In the genomic region with DNA sequence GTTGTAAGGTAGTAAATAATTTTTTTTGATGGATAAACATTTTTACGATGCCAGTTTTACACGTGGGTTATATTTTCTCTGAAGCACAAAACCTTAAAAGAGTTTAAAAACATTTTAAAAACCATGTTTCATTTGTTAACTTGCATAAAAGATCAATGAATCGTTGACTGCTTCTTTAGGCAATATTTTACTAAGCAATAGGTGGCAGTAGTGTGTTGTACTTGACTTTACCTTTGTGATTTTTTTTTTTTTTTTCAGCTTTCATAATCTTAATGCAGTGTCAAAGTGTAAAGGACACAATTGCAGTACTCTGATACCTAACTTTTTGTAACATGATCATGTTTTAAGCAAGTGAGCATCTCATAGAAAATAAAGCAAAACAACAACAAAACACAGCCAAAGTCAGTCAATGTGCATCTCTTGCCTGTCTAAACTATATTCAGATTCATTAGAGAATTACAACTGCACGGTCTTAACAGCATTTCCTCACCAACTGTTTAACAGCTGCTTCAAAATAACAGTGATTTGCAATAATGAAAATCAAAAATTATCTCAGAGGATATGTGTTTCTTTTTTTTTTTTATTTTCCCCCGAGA, we compare ENCODE assay signal across 10 cellular contexts. TPM values are rescaled to one million over a fixed set of nuclear protein-coding genes. Genes with fewer than 3 reads are reported as not detected.
A peak's percentile ranks its signal among the peaks of the same experiment; 100 is the strongest.
DNase-seq lines count a peak whose midpoint lies in the region; ATAC-seq and TF ChIP-seq lines count a peak whose summit lies in the region.
"Had no signal": no experiment of that assay in that cellular context is flagged by ENCODE, and none has a peak within 500 bp of the region (broad histone marks: within the 10 kb centered on the region; RNA-seq: fewer than 3 reads in every experiment).

No MANE protein-coding gene starts in this region.

- ATAC-seq in DND-41 (ENCODE audit: insufficient read depth, low read depth) (peak; percentile 45; the same call in 1 of the 3 replicates), HG03432 (IDR thresholded peaks at IDR 0.05; ENCODE audit: unreplicated experiment) (peak; percentile 61), GM18870 (IDR thresholded peaks at IDR 0.05; ENCODE audit: unreplicated experiment) (no peak)

- H3K36me3 ChIP-seq in DND-41 (ENCODE audit: insufficient read depth, low read length) (no peaks in the 10 kb centered on the region), stomach (peaks cover 0 to 22% (median 5%) of the 10 kb centered on the region in 4 donors)

- H3K36me3 Mint-ChIP-seq in activated T-helper 1 cell treated with anti-CD3 and anti-CD28 coated beads, Interleukin-12 subunit alpha, Interleukin-12 subunit beta, Interleukin-2, Interleukin-4 antibody, amounts not matched to agents 30 ng/mL and 10 ng/mL and 1 ng/mL, durations not matched to agents 14 hours and 24 hours and 36 hours (ENCODE audit: low read depth), result peaks cover 3% of the 10 kb centered on the region

- no peak for TF ChIP-seq EP300 in stomach (IDR thresholded peaks at IDR 0.05)

- H3K4me1 Mint-ChIP-seq in activated T-helper 1 cell treated with anti-CD3 and anti-CD28 coated beads, Interleukin-12 subunit alpha, Interleukin-12 subunit beta, Interleukin-2, Interleukin-4 antibody, amounts not matched to agents 30 ng/mL and 10 ng/mL and 1 ng/mL, durations not matched to agents 14 hours and 24 hours and 36 hours (ENCODE audit: low read depth), result no peaks in the 10 kb centered on the region

- no peaks in the 10 kb centered on the region for H4K20me1 ChIP-seq in DND-41 (ENCODE audit: insufficient read depth, low read length)

- no peaks in the 10 kb centered on the region for H3K27me3 Mint-ChIP-seq in activated T-helper 1 cell treated with anti-CD3 and anti-CD28 coated beads, Interleukin-12 subunit alpha, Interleukin-12 subunit beta, Interleukin-2, Interleukin-4 antibody, amounts not matched to agents 30 ng/mL and 10 ng/mL and 1 ng/mL, durations not matched to agents 14 hours and 24 hours and 36 hours (ENCODE audit: insufficient read depth)
- H3K27me3 Mint-ChIP-seq: naive B cell had no signal

- H3K9ac ChIP-seq in DND-41 (ENCODE audit: low read depth, low read length), result no peak overlapping the region

- H3K9me3 ChIP-seq in DND-41 (ENCODE audit: insufficient read depth, low read length, severe bottlenecking) (no peaks in the 10 kb centered on the region), stomach (peaks cover 0 to 16% (median 8%) of the 10 kb centered on the region in 4 donors)

- H3K9me3 Mint-ChIP-seq in activated T-helper 1 cell treated with anti-CD3 and anti-CD28 coated beads, Interleukin-12 subunit alpha, Interleukin-12 subunit beta, Interleukin-2, Interleukin-4 antibody, amounts not matched to agents 30 ng/mL and 10 ng/mL and 1 ng/mL, durations not matched to agents 14 hours and 24 hours and 36 hours, result no peaks in the 10 kb centered on the region

- no peak overlapping the region for H3K4me3 Mint-ChIP-seq in activated T-helper 1 cell treated with anti-CD3 and anti-CD28 coated beads, Interleukin-12 subunit alpha, Interleukin-12 subunit beta, Interleukin-2, Interleukin-4 antibody, amounts not matched to agents 30 ng/mL and 10 ng/mL and 1 ng/mL, durations not matched to agents 14 hours and 24 hours and 36 hours

- no peak for TF ChIP-seq POLR2A in stomach (IDR thresholded peaks at IDR 0.05)

- H3K4me3 ChIP-seq in DND-41 (ENCODE audit: low read depth in 1 of 2, low read length in 2 of 2) (no peak overlapping the region), stomach (no peak overlapping the region)
- H3K4me3 ChIP-seq: SK-N-MC had no signal

- no peaks in the 10 kb centered on the region for H3K27me3 ChIP-seq in DND-41 (ENCODE audit: insufficient read depth, low read length, poor library complexity)
- no peaks in the 10 kb centered on the region for H3K27me3 ChIP-seq in stomach

- no peak for DNase-seq in DND-41
- DNase-seq in OCI-M1 (lab: John Stamatoyannopoulos, UW), result peak; percentile 64
- peak; percentile 54 for DNase-seq in fibroblast of peridontal ligament (ENCODE audit: extremely low read depth)
- no peak for DNase-seq in stomach
- no peak for DNase-seq in activated T-helper 1 cell treated with anti-CD3 and anti-CD28 coated beads, Interleukin-12 subunit alpha, Interleukin-12 subunit beta, Interleukin-2, Interleukin-4 antibody, amounts not matched to agents 30 ng/mL and 10 ng/mL and 1 ng/mL, durations not matched to agents 14 hours and 24 hours and 36 hours (ENCODE audit: low spot score)
- DNase-seq in activated T-cell treated with anti-CD3 and anti-CD28 coated beads, Interleukin-2, amount 50 U/mL, for 1 hour, result no peak
- DNase-seq: naive B cell had no signal

- H3K4me1 ChIP-seq in DND-41 (ENCODE audit: insufficient read depth, low read length), result no peaks in the 10 kb centered on the region
- no peaks in the 10 kb centered on the region for H3K4me1 ChIP-seq in stomach

- WGBS in stomach, 5 donors, result 47 to 51% (median 48%) methylated on average over 5 of the region's 5 CpGs

- no peak overlapping the region for H3K4me2 ChIP-seq in DND-41 (ENCODE audit: insufficient read depth, low read length)

- no peak overlapping the region for H3K27ac Mint-ChIP-seq in activated T-helper 1 cell treated with anti-CD3 and anti-CD28 coated beads, Interleukin-12 subunit alpha, Interleukin-12 subunit beta, Interleukin-2, Interleukin-4 antibody, amounts not matched to agents 30 ng/mL and 10 ng/mL and 1 ng/mL, durations not matched to agents 14 hours and 24 hours and 36 hours

- H3K27ac ChIP-seq in DND-41 (ENCODE audit: low read length) (no peak overlapping the region), stomach (no peak overlapping the region)
- H3K27ac ChIP-seq: SK-N-MC had no signal

- TF ChIP-seq CTCF in DND-41 (IDR thresholded peaks at IDR 0.05; ENCODE audit: borderline replicate concordance, extremely low read depth, low read length, poor library complexity, severe bottlenecking), result peak; percentile 69
- TF ChIP-seq CTCF in stomach (IDR thresholded peaks at IDR 0.05), result peak in 5 of 7 experiments; percentile 18 to 57 (median 32)

- intact Hi-C loops in stomach (cut with DNase I; ENCODE audit: low total_unique reads), result no loop called here
- intact Hi-C loops in activated T-helper 1 cell treated with anti-CD3 and anti-CD28 coated beads, Interleukin-12 subunit alpha, Interleukin-12 subunit beta, Interleukin-2, Interleukin-4 antibody, amounts not matched to agents 30 ng/mL and 10 ng/mL and 1 ng/mL, durations not matched to agents 14 hours and 24 hours and 36 hours (cut with micrococcal nuclease), result loop anchor here (1.0 to 10.0 kb wide), 7 partner anchors 257 to 779 kb away; no protein-coding TSS in a partner anchor

- no peak overlapping the region for H2AFZ ChIP-seq in DND-41 (ENCODE audit: low read depth, low read length)

- H3K79me2 ChIP-seq in DND-41 (ENCODE audit: insufficient read depth, low read length), result no peaks in the 10 kb centered on the region

RNA-seq across cellular contexts. Expression of a gene that starts 27.7 kb away (rescaled TPM):
- total RNA-seq in stomach, result 10 to 100 TPM in 3 of 5 donors, 1 to 10 TPM in 2; 2.7 to 30.7 (median 15.9) TPM
- polyA plus RNA-seq in stomach, result 1 to 10 TPM; 3.3 to 6.4 (median 6.2) TPM
- 15.8 and 20.6 TPM in 2 replicates for total RNA-seq in activated T-helper 1 cell treated with anti-CD3 and anti-CD28 coated beads, Interleukin-12 subunit alpha, Interleukin-12 subunit beta, Interleukin-2, Interleukin-4 antibody, amounts not matched to agents 30 ng/mL and 10 ng/mL and 1 ng/mL, durations not matched to agents 14 hours and 24 hours and 36 hours

RNA-seq across cellular contexts. Expression of a gene that starts 27.8 kb away (rescaled TPM):
- total RNA-seq in stomach, result under 1 TPM in 2 of 5 donors, not detected in 3; 0.45 to 0.55 TPM
- polyA plus RNA-seq in stomach, result not detected
- not detected in 2 replicates for total RNA-seq in activated T-helper 1 cell treated with anti-CD3 and anti-CD28 coated beads, Interleukin-12 subunit alpha, Interleukin-12 subunit beta, Interleukin-2, Interleukin-4 antibody, amounts not matched to agents 30 ng/mL and 10 ng/mL and 1 ng/mL, durations not matched to agents 14 hours and 24 hours and 36 hours

Comparison
In these comparisons a context has a peak if more than half of its experiments do, and no peak if none do; other contexts are left out.
1. DNase-seq: peak in OCI-M1 (single experiment) and fibroblast of peridontal ligament (single experiment); none in DND-41 (single experiment), stomach (single experiment), activated T-helper 1 cell treated with anti-CD3 and anti-CD28 coated beads, Interleukin-12 subunit alpha, Interleukin-12 subunit beta, Interleukin-2, Interleukin-4 antibody, amounts not matched to agents 30 ng/mL and 10 ng/mL and 1 ng/mL, durations not matched to agents 14 hours and 24 hours and 36 hours (single experiment) and activated T-cell treated with anti-CD3 and anti-CD28 coated beads, Interleukin-2, amount 50 U/mL, for 1 hour (single experiment).